ENCODE assay signal across 9 cellular contexts in genomic region chrX:53319614-53320542, GRCh38. TPM values are rescaled to one million over a fixed set of nuclear protein-coding genes. Genes with fewer than 3 reads are reported as not detected.
DNase-seq lines count a peak whose midpoint lies in the region; ATAC-seq and TF ChIP-seq lines count a peak whose summit lies in the region.
"Had no signal": no experiment of that assay in that cellular context is flagged by ENCODE, and none has a peak within 500 bp of the region (broad histone marks: within the 10 kb centered on the region; RNA-seq: fewer than 3 reads in every experiment).

No MANE protein-coding gene starts in this region.

- H3K27ac ChIP-seq in heart left ventricle (no peak overlapping the region), uterus (no peak overlapping the region)

- H3K27me3 Mint-ChIP-seq in central memory CD8-positive, alpha-beta T cell: peaks cover 42% of the 10 kb centered on the region

- TF ChIP-seq POLR2A in heart left ventricle (IDR thresholded peaks at IDR 0.05) (no peak), uterus (IDR thresholded peaks at IDR 0.05) (no peak)

- peaks cover 0 to 84% (median 0%) of the 10 kb centered on the region in 9 donors for H3K27me3 ChIP-seq in heart left ventricle
- H3K27me3 ChIP-seq in mononuclear cell (ENCODE audit: insufficient read depth, low read length): peaks cover 30% of the 10 kb centered on the region
- H3K27me3 ChIP-seq in uterus: peaks cover 0 to 5% of the 10 kb centered on the region in 2 donors

- peak in 2 of 4 donors; percentile 32 to 40 for ATAC-seq in heart left ventricle
- no peak for ATAC-seq in left ventricle myocardium superior
- ATAC-seq in central memory CD8-positive, alpha-beta T cell (replicated peaks; ENCODE audit: extremely low read depth, poor library complexity, severe bottlenecking): no peak

- H3K4me1 ChIP-seq in heart left ventricle: peaks cover 0 to 22% (median 0%) of the 10 kb centered on the region in 12 donors
- peaks cover 18% of the 10 kb centered on the region for H3K4me1 ChIP-seq in mononuclear cell (ENCODE audit: insufficient read depth, low read length)
- no peaks in the 10 kb centered on the region for H3K4me1 ChIP-seq in uterus

- H3K4me3 ChIP-seq in heart left ventricle: peak overlapping the region; percentile 31 to 70 (median 60)
- peak overlapping the region; percentile 32 for H3K4me3 ChIP-seq in mononuclear cell (ENCODE audit: low read length)
- peak overlapping the region; percentile 29 to 50 for H3K4me3 ChIP-seq in uterus

- H3K27ac Mint-ChIP-seq in central memory CD8-positive, alpha-beta T cell (ENCODE audit: low read depth): no peak overlapping the region

- intact Hi-C loops in heart left ventricle (cut with DNase I) (loop anchor here in 9 of 10 donors (5.0 to 10.0 kb wide), 4 partner anchors 115 to 1735 kb away; partner anchors contain the start of gene HSD17B10 (in 3 of the 9)), left ventricle myocardium superior (cut with micrococcal nuclease) (loop anchor here (10.0 kb wide), 1 partner anchor 115 kb away; the partner anchor contains the start of gene HSD17B10), uterus (cut with DNase I; ENCODE audit: low total_unique reads) (loop anchor here (10.0 kb wide), 1 partner anchor 105 kb away; the partner anchor contains the start of genes RIBC1 and SMC1A)

- H3K36me3 Mint-ChIP-seq in central memory CD8-positive, alpha-beta T cell (ENCODE audit: insufficient read depth): peaks cover 2% of the 10 kb centered on the region

- H3K36me3 ChIP-seq in heart left ventricle (no peaks in the 10 kb centered on the region), uterus (no peaks in the 10 kb centered on the region)

- H3K4me3 Mint-ChIP-seq in central memory CD8-positive, alpha-beta T cell: peak overlapping the region; percentile 82

- no peaks in the 10 kb centered on the region for H3K9me3 Mint-ChIP-seq in central memory CD8-positive, alpha-beta T cell

- 1 to 16% (median 8%) methylated on average over 21 to 31 of the region's 32 CpGs for WGBS in heart left ventricle, 4 donors

- H3K4me1 Mint-ChIP-seq in central memory CD8-positive, alpha-beta T cell: peaks cover 23% of the 10 kb centered on the region

- no peak for TF ChIP-seq CTCF in heart left ventricle (IDR thresholded peaks at IDR 0.05)
- no peak for TF ChIP-seq CTCF in uterus (IDR thresholded peaks at IDR 0.05)

- no peaks in the 10 kb centered on the region for H3K9me3 ChIP-seq in heart left ventricle
- H3K9me3 ChIP-seq in mononuclear cell (ENCODE audit: low read depth, low read length): no peaks in the 10 kb centered on the region
- no peaks in the 10 kb centered on the region for H3K9me3 ChIP-seq in uterus

- DNase-seq in heart left ventricle (no peak), left ventricle myocardium superior (no peak), uterus (peak in 1 of 2 donors; percentile 21), GF-D8 (lab: John Stamatoyannopoulos, UW) (no peak), iPS-NIHi11 (ENCODE audit: low spot score) (no peak), MV-4-11 (lab: John Stamatoyannopoulos, UW) (no peak)
- DNase-seq in central memory CD8-positive, alpha-beta T cell (ENCODE audit: low spot score in 2 of 2): no peak
- DNase-seq: NCI-H1105 had no signal

RNA-seq across cellular contexts. Expression of gene IQSEC2, which starts 38.5 kb away (rescaled TPM):
- 10 to 100 TPM; 10.2 to 16.4 (median 12.6) TPM for total RNA-seq in heart left ventricle
- 10 to 100 TPM in 1 of 2 donors, 1 to 10 TPM in 1; 7.7 to 16.1 TPM for polyA plus RNA-seq in heart left ventricle
- total RNA-seq in left ventricle myocardium superior: 12.0 TPM
- total RNA-seq in mononuclear cell: 4.4 TPM
- total RNA-seq in uterus: 10 to 100 TPM in 2 of 4 donors, 1 to 10 TPM in 2; 4.1 to 31.6 (median 8.9) TPM
